1 cellular context compared by ENCODE assay signal in the genomic region with DNA sequence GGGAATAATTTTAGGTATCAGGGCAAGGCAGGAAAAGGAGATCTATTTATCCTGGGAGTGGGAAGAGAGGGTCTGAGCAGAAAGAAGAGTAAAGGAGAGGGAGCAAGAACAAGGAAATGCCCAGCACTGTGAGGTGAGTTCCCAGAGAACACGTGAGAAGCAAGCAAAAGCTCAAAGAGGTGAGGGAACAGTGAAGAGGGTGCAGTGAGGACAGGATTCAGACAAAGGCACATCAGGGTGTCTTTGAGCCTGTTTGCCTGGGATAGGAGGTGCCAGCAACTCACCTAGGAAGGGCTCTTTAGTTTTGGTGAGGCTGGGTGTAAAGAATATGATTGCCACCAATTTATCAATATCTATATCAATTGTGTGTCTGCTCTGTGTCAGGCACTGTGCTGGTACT.
TF ChIP-seq lines count a peak whose summit lies in the region.

No MANE protein-coding gene starts in this region.

TF ChIP-seq in GM23338, 12 proteins besides CTCF, POLR2A, EP300 and RAD21 (continued from another document):
- TF ChIP-seq, protein P1, sequence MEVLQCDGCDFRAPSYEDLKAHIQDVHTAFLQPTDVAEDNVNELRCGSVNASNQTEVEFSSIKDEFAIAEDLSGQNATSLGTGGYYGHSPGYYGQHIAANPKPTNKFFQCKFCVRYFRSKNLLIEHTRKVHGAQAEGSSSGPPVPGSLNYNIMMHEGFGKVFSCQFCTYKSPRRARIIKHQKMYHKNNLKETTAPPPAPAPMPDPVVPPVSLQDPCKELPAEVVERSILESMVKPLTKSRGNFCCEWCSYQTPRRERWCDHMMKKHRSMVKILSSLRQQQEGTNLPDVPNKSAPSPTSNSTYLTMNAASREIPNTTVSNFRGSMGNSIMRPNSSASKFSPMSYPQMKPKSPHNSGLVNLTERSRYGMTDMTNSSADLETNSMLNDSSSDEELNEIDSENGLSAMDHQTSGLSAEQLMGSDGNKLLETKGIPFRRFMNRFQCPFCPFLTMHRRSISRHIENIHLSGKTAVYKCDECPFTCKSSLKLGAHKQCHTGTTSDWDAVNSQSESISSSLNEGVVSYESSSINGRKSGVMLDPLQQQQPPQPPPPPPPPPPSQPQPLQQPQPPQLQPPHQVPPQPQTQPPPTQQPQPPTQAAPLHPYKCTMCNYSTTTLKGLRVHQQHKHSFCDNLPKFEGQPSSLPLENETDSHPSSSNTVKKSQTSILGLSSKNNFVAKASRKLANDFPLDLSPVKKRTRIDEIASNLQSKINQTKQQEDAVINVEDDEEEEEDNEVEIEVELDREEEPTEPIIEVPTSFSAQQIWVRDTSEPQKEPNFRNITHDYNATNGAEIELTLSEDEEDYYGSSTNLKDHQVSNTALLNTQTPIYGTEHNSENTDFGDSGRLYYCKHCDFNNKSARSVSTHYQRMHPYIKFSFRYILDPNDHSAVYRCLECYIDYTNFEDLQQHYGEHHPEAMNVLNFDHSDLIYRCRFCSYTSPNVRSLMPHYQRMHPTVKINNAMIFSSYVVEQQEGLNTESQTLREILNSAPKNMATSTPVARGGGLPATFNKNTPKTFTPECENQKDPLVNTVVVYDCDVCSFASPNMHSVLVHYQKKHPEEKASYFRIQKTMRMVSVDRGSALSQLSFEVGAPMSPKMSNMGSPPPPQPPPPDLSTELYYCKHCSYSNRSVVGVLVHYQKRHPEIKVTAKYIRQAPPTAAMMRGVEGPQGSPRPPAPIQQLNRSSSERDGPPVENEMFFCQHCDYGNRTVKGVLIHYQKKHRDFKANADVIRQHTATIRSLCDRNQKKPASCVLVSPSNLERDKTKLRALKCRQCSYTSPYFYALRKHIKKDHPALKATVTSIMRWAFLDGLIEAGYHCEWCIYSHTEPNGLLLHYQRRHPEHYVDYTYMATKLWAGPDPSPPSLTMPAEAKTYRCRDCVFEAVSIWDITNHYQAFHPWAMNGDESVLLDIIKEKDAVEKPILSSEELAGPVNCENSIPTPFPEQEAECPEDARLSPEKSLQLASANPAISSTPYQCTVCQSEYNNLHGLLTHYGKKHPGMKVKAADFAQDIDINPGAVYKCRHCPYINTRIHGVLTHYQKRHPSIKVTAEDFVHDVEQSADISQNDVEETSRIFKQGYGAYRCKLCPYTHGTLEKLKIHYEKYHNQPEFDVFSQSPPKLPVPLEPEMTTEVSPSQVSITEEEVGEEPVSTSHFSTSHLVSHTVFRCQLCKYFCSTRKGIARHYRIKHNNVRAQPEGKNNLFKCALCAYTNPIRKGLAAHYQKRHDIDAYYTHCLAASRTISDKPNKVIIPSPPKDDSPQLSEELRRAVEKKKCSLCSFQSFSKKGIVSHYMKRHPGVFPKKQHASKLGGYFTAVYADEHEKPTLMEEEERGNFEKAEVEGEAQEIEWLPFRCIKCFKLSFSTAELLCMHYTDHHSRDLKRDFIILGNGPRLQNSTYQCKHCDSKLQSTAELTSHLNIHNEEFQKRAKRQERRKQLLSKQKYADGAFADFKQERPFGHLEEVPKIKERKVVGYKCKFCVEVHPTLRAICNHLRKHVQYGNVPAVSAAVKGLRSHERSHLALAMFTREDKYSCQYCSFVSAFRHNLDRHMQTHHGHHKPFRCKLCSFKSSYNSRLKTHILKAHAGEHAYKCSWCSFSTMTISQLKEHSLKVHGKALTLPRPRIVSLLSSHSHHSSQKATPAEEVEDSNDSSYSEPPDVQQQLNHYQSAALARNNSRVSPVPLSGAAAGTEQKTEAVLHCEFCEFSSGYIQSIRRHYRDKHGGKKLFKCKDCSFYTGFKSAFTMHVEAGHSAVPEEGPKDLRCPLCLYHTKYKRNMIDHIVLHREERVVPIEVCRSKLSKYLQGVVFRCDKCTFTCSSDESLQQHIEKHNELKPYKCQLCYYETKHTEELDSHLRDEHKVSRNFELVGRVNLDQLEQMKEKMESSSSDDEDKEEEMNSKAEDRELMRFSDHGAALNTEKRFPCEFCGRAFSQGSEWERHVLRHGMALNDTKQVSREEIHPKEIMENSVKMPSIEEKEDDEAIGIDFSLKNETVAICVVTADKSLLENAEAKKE (CRISPR knock-in tag; IDR thresholded peaks at IDR 0.05) = no peak
- no peak for TF ChIP-seq STAT1 (IDR thresholded peaks at IDR 0.05; ENCODE audit: unreplicated experiment)
- TF ChIP-seq JUNB (IDR thresholded peaks at IDR 0.05; ENCODE audit: unreplicated experiment) = no peak
- TF ChIP-seq CREB1 (CRISPR knock-in tag; IDR thresholded peaks at IDR 0.05; ENCODE audit: low read depth) = no peak
- TF ChIP-seq, protein P2, sequence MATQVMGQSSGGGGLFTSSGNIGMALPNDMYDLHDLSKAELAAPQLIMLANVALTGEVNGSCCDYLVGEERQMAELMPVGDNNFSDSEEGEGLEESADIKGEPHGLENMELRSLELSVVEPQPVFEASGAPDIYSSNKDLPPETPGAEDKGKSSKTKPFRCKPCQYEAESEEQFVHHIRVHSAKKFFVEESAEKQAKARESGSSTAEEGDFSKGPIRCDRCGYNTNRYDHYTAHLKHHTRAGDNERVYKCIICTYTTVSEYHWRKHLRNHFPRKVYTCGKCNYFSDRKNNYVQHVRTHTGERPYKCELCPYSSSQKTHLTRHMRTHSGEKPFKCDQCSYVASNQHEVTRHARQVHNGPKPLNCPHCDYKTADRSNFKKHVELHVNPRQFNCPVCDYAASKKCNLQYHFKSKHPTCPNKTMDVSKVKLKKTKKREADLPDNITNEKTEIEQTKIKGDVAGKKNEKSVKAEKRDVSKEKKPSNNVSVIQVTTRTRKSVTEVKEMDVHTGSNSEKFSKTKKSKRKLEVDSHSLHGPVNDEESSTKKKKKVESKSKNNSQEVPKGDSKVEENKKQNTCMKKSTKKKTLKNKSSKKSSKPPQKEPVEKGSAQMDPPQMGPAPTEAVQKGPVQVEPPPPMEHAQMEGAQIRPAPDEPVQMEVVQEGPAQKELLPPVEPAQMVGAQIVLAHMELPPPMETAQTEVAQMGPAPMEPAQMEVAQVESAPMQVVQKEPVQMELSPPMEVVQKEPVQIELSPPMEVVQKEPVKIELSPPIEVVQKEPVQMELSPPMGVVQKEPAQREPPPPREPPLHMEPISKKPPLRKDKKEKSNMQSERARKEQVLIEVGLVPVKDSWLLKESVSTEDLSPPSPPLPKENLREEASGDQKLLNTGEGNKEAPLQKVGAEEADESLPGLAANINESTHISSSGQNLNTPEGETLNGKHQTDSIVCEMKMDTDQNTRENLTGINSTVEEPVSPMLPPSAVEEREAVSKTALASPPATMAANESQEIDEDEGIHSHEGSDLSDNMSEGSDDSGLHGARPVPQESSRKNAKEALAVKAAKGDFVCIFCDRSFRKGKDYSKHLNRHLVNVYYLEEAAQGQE (IDR thresholded peaks at IDR 0.05; ENCODE audit: unreplicated experiment) = no peak
- TF ChIP-seq NANOG (IDR thresholded peaks at IDR 0.05; ENCODE audit: borderline replicate concordance) = no peak
- no peak for TF ChIP-seq ZNF331 (CRISPR knock-in tag; IDR thresholded peaks at IDR 0.05; ENCODE audit: low read depth)
